ENCODE assay signal across 1 cellular context in the genomic region with DNA sequence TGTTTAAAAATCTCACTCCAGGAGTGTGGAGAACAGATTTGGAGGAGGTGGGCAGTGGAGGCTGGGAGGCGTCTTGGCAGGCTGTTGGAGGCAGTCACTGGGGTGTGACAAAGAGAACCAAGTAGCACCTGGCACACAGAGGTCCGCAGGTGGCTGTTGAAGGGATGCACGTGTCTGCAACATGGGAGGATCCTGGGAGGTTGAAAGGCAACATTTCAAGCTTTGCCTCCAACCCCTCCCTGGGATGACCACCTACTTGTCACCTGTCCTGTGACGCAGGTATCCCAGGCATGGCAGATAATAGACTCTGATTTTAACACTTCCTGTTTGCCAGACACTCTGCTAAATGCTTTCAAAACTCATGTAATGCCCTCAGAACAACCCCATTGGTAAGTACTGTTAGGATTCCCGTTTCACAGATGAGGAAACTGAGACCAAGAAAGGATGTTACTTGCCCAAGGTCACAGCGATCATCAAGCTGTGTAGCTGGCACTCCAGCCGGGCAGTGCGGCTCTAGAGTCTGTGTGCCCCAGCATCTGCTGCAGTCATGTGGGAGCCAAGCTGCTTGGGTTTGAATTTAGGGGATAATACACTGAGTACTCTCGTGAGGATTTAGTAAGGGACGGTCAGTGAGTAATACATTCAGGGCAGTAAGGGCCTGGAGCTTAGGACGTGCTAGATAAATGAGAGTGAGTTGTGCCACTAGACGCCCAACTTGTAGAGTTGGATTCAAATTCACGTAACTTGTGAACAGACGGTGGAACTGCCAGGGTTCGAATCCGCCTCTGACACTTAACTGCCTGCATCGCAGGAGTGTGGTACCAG.
TF ChIP-seq lines count a peak whose summit lies in the region.

No MANE protein-coding gene starts in this region.

TF ChIP-seq in H1, 55 proteins besides CTCF, POLR2A, EP300 and RAD21 (continued from another document):
- TF ChIP-seq GABPA (IDR thresholded peaks at IDR 0.05; ENCODE audit: borderline replicate concordance, insufficient read depth, low read length) (no peak), HDAC2 (IDR thresholded peaks at IDR 0.05; ENCODE audit: borderline replicate concordance in 1 of 2, low read depth in 2 of 2, low read length in 2 of 2) (no peak), TAF7 (optimal IDR thresholded peaks at IDR 0.05; ENCODE audit: borderline replicate concordance, low read depth, low read length) (no peak), RFX5 (IDR thresholded peaks at IDR 0.05; ENCODE audit: borderline replicate concordance, low read depth, low read length) (no peak), TCF12 (IDR thresholded peaks at IDR 0.05; ENCODE audit: low read depth, low read length) (no peak), SUZ12 (IDR thresholded peaks at IDR 0.05; ENCODE audit: low read length) (no peak), BACH1 (IDR thresholded peaks at IDR 0.05; ENCODE audit: low read length) (no peak), EGR1 (IDR thresholded peaks at IDR 0.05; ENCODE audit: borderline replicate concordance, low read depth, low read length) (no peak), TBP (IDR thresholded peaks at IDR 0.05; ENCODE audit: low read depth, low read length) (no peak), POLR2AphosphoS5 (IDR thresholded peaks at IDR 0.05; ENCODE audit: low read depth, low read length) (no peak), SP4 (IDR thresholded peaks at IDR 0.05; ENCODE audit: low read length) (no peak)
- TF ChIP-seq, protein P1, sequence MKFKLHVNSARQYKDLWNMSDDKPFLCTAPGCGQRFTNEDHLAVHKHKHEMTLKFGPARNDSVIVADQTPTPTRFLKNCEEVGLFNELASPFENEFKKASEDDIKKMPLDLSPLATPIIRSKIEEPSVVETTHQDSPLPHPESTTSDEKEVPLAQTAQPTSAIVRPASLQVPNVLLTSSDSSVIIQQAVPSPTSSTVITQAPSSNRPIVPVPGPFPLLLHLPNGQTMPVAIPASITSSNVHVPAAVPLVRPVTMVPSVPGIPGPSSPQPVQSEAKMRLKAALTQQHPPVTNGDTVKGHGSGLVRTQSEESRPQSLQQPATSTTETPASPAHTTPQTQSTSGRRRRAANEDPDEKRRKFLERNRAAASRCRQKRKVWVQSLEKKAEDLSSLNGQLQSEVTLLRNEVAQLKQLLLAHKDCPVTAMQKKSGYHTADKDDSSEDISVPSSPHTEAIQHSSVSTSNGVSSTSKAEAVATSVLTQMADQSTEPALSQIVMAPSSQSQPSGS (IDR thresholded peaks at IDR 0.05; ENCODE audit: low read length): no peak
- TF ChIP-seq, protein P2, sequence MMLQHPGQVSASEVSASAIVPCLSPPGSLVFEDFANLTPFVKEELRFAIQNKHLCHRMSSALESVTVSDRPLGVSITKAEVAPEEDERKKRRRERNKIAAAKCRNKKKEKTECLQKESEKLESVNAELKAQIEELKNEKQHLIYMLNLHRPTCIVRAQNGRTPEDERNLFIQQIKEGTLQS (IDR thresholded peaks at IDR 0.05; ENCODE audit: insufficient read depth, low read depth, low read length): no peak
TF ChIP-seq in H1: peak in this region for 0.
